In genomic region chr2:160224060-160224459, GRCh38 we compare ENCODE assay signal across 8 cellular contexts. TPM values are rescaled to one million over a fixed set of nuclear protein-coding genes. Genes with fewer than 3 reads are reported as not detected.
DNase-seq lines count a peak whose midpoint lies in the region; ATAC-seq and TF ChIP-seq lines count a peak whose summit lies in the region.

No MANE protein-coding gene starts in this region.

- DNase-seq in GM13976 (ENCODE audit: low spot score) (peak; percentile 80), HT-29 (ENCODE audit: low spot score) (peak; percentile 86), activated gamma-delta T cell treated with Interleukin-2 at 50 U/mL for 16 hours (no peak), AML-193 (lab: John Stamatoyannopoulos, UW) (no peak), NCI-H2107 (lab: John Stamatoyannopoulos, UW) (no peak)
- DNase-seq in activated naive CD8-positive, alpha-beta T cell treated with anti-CD3 and anti-CD28 coated beads, Interleukin-2, amount 50 U/mL, for 24 hours = peak; percentile 20

- in situ Hi-C loops in GM13976 (cut with MboI; ENCODE audit: low sequenced_read_pairs, unreplicated experiment) = no loop called here

- H3K4me1 Mint-ChIP-seq in activated naive CD8-positive, alpha-beta T cell treated with anti-CD3 and anti-CD28 coated beads, Interleukin-2, amount 50 U/mL, for 24 hours = peaks cover 45% of the 10 kb centered on the region
- peaks cover 83% of the 10 kb centered on the region for H3K4me1 Mint-ChIP-seq in nephron

- peak; percentile 95 for ATAC-seq in GM21619 (IDR thresholded peaks at IDR 0.05; ENCODE audit: unreplicated experiment)
- ATAC-seq in activated naive CD8-positive, alpha-beta T cell treated with anti-CD3 and anti-CD28 coated beads, Interleukin-2, amount 50 U/mL, for 24 hours = peak; percentile 83

- peak overlapping the region; percentile 83 for H3K27ac Mint-ChIP-seq in activated naive CD8-positive, alpha-beta T cell treated with anti-CD3 and anti-CD28 coated beads, Interleukin-2, amount 50 U/mL, for 24 hours
- peak overlapping the region; percentile 72 to 94 (median 81) for H3K27ac Mint-ChIP-seq in nephron

- no peaks in the 10 kb centered on the region for H3K9me3 Mint-ChIP-seq in activated naive CD8-positive, alpha-beta T cell treated with anti-CD3 and anti-CD28 coated beads, Interleukin-2, amount 50 U/mL, for 24 hours
- H3K9me3 Mint-ChIP-seq in nephron = no peaks in the 10 kb centered on the region

- H3K4me3 Mint-ChIP-seq in activated naive CD8-positive, alpha-beta T cell treated with anti-CD3 and anti-CD28 coated beads, Interleukin-2, amount 50 U/mL, for 24 hours = peak overlapping the region; percentile 42
- no peak overlapping the region for H3K4me3 Mint-ChIP-seq in nephron

- no peaks in the 10 kb centered on the region for H3K36me3 Mint-ChIP-seq in activated naive CD8-positive, alpha-beta T cell treated with anti-CD3 and anti-CD28 coated beads, Interleukin-2, amount 50 U/mL, for 24 hours (ENCODE audit: low read depth)
- no peaks in the 10 kb centered on the region for H3K36me3 Mint-ChIP-seq in nephron (ENCODE audit: low read depth)

- TF ChIP-seq CTCF in GM13976 (IDR thresholded peaks at IDR 0.05; ENCODE audit: borderline replicate concordance, control extremely low read depth, extremely low read depth, insufficient read depth, missing control alignments) = no peak
- TF ChIP-seq CTCF in nephron (IDR thresholded peaks at IDR 0.05; ENCODE audit: unreplicated experiment in 3 of 3) = no peak

- H3K27me3 Mint-ChIP-seq in activated naive CD8-positive, alpha-beta T cell treated with anti-CD3 and anti-CD28 coated beads, Interleukin-2, amount 50 U/mL, for 24 hours = peaks cover 5% of the 10 kb centered on the region
- peaks cover 3% of the 10 kb centered on the region for H3K27me3 Mint-ChIP-seq in nephron (ENCODE audit: low read depth)

RNA-seq across cellular contexts. Expression of gene ITGB6, which starts 24.0 kb away (rescaled TPM):
- 14.3 and 14.8 TPM in 2 replicates for total RNA-seq in HT-29 (2014; rRNA removed; shearing (Covaris generic))

Comparison
In these comparisons a context has a peak if more than half of its experiments do, and no peak if none do; other contexts are left out.
1. DNase-seq: peak in GM13976 (single experiment), HT-29 (single experiment) and activated naive CD8-positive, alpha-beta T cell treated with anti-CD3 and anti-CD28 coated beads, Interleukin-2, amount 50 U/mL, for 24 hours (single experiment); none in activated gamma-delta T cell treated with Interleukin-2 at 50 U/mL for 16 hours (single experiment), AML-193 (0 of 2) and NCI-H2107 (single experiment).